42 cellular contexts compared by ENCODE assay signal in genomic region chr11:66924272-66924671, GRCh38. TPM values are rescaled to one million over a fixed set of nuclear protein-coding genes. Genes with fewer than 3 reads are reported as not detected.
"Had no signal": no experiment of that assay in that cellular context is flagged by ENCODE, and none has a peak within 500 bp of the region (broad histone marks: within the 10 kb centered on the region; RNA-seq: fewer than 3 reads in every experiment).

No MANE protein-coding gene starts in this region.

- H3K9me3 Mint-ChIP-seq: activated CD4-positive, alpha-beta memory T cell treated with anti-CD3 and anti-CD28 coated beads for 36 hours; activated naive CD4-positive, alpha-beta T cell treated with anti-CD3 and anti-CD28 coated beads, Interleukin-2, amount 10 ng/mL, durations not matched to agents 7 days and 5 days; activated naive CD8-positive, alpha-beta T cell treated with anti-CD3 and anti-CD28 coated beads, Interleukin-2, amount 50 U/mL, for 24 hours; activated T-cell treated with anti-CD3 and anti-CD28 coated beads, Interleukin-2, amount 50 U/mL, for 4 hours; activated T-helper 1 cell treated with anti-CD3 and anti-CD28 coated beads, Interleukin-12 subunit alpha, Interleukin-12 subunit beta, Interleukin-2, Interleukin-4 antibody, amounts not matched to agents 30 ng/mL and 10 ng/mL and 1 ng/mL, durations not matched to agents 14 hours and 24 hours and 36 hours; activated T-helper 17 cell treated with anti-CD3 and anti-CD28 coated beads, Interleukin-2, amount 50 U/mL, for 72 hours; central memory CD8-positive, alpha-beta T cell; T-helper 1 cell treated with Interleukin-12 subunit alpha and Interleukin-12 subunit beta and Interleukin-4 antibody, amounts not matched to agents 30 μg/mL and 1 μg/mL, for 36 hours; T-helper 2 cell treated with Interferon-gamma antibody and Interleukin-4, amounts not matched to agents 5 μg/mL and 100 μg/mL, for 36 hours had no signal

- H3K4me1 ChIP-seq: ascending aorta had no signal

- H3K27ac ChIP-seq: ascending aorta, cardiac muscle cell, WERI-Rb-1 had no signal

- H3K36me3 Mint-ChIP-seq: activated CD4-positive, alpha-beta memory T cell treated with anti-CD3 and anti-CD28 coated beads for 36 hours; activated naive CD4-positive, alpha-beta T cell treated with anti-CD3 and anti-CD28 coated beads, Interleukin-2, amount 10 ng/mL, durations not matched to agents 7 days and 5 days; activated naive CD8-positive, alpha-beta T cell treated with anti-CD3 and anti-CD28 coated beads, Interleukin-2, amount 10 ng/mL, durations not matched to agents 7 days and 5 days had no signal

- DNase-seq: activated CD4-positive, alpha-beta memory T cell treated with anti-CD3 and anti-CD28 coated beads for 36 hours; activated CD4-positive, alpha-beta T cell treated with anti-CD3 and anti-CD28 coated beads for 1 hour; activated CD4-positive, alpha-beta T cell treated with anti-CD3 and anti-CD28 coated beads for 36 hours; activated CD4-positive, alpha-beta T cell treated with anti-CD3 and anti-CD28 coated beads for 48 hours; activated CD4-positive, alpha-beta T cell treated with anti-CD3 and anti-CD28 coated beads, Interleukin-2, amount 50 U/mL, for 1 hour; activated CD4-positive, alpha-beta T cell treated with anti-CD3 and anti-CD28 coated beads, Interleukin-2, amount 50 U/mL, for 4 hours; activated CD4-positive, CD25-positive, alpha-beta regulatory T cell; activated CD8-positive, alpha-beta memory T cell treated with anti-CD3 and anti-CD28 coated beads, Interleukin-2, amount 50 U/mL, for 4 hours; activated CD8-positive, alpha-beta T cell treated with anti-CD3 and anti-CD28 coated beads for 36 hours; activated effector memory CD4-positive, alpha-beta T cell treated with anti-CD3 and anti-CD28 coated beads, Interleukin-2, amount 50 U/mL, for 16 hours; activated gamma-delta T cell treated with Interleukin-2 at 50 U/mL for 16 hours; activated naive CD4-positive, alpha-beta T cell; activated naive CD4-positive, alpha-beta T cell treated with anti-CD3 and anti-CD28 coated beads, Interleukin-2, amount 10 ng/mL, durations not matched to agents 7 days and 5 days; activated naive CD8-positive, alpha-beta T cell treated with anti-CD3 and anti-CD28 coated beads, Interleukin-2, amount 10 ng/mL, durations not matched to agents 7 days and 5 days; activated naive CD8-positive, alpha-beta T cell treated with anti-CD3 and anti-CD28 coated beads, Interleukin-2, amount 50 U/mL, for 24 hours; activated T-cell treated with anti-CD3 and anti-CD28 coated beads for 4 hours; activated T-cell treated with anti-CD3 and anti-CD28 coated beads, Interleukin-2, amount 50 U/mL, for 1 hour; activated T-cell treated with anti-CD3 and anti-CD28 coated beads, Interleukin-2, amount 50 U/mL, for 4 hours; activated T-cell treated with anti-CD3 and anti-CD28 coated beads, Interleukin-2, amount 50 U/mL, for 72 hours; amygdala; anterior cingulate cortex; caudate nucleus; cerebellar nuclear complex; T-helper 2 cell; T-helper 9 cell; WERI-Rb-1 had no signal

- H3K36me3 ChIP-seq: ascending aorta, cardiac muscle cell, WERI-Rb-1 had no signal

- H3K4me1 Mint-ChIP-seq: activated CD4-positive, alpha-beta T cell treated with anti-CD3 and anti-CD28 coated beads for 36 hours; activated naive CD4-positive, alpha-beta T cell treated with anti-CD3 and anti-CD28 coated beads, Interleukin-2, amount 10 ng/mL, durations not matched to agents 7 days and 5 days; activated naive CD4-positive, alpha-beta T cell treated with anti-CD3 and anti-CD28 coated beads, Interleukin-2, amount 50 U/mL, for 24 hours; activated naive CD8-positive, alpha-beta T cell treated with anti-CD3 and anti-CD28 coated beads, Interleukin-2, amount 10 ng/mL, durations not matched to agents 7 days and 5 days; activated naive CD8-positive, alpha-beta T cell treated with anti-CD3 and anti-CD28 coated beads, Interleukin-2, amount 50 U/mL, for 24 hours; activated T-helper 17 cell treated with anti-CD3 and anti-CD28 coated beads, Interleukin-2, amount 50 U/mL, for 72 hours; central memory CD8-positive, alpha-beta T cell had no signal

- H3K27me3 Mint-ChIP-seq: activated CD4-positive, alpha-beta memory T cell treated with anti-CD3 and anti-CD28 coated beads for 36 hours; activated CD4-positive, alpha-beta T cell treated with anti-CD3 and anti-CD28 coated beads for 36 hours; activated naive CD4-positive, alpha-beta T cell treated with anti-CD3 and anti-CD28 coated beads, Interleukin-2, amount 50 U/mL, for 24 hours; activated naive CD8-positive, alpha-beta T cell treated with anti-CD3 and anti-CD28 coated beads, Interleukin-2, amount 10 ng/mL, durations not matched to agents 7 days and 5 days; activated naive CD8-positive, alpha-beta T cell treated with anti-CD3 and anti-CD28 coated beads, Interleukin-2, amount 50 U/mL, for 24 hours; activated T-helper 17 cell treated with anti-CD3 and anti-CD28 coated beads, Interleukin-2, amount 50 U/mL, for 72 hours; brain had no signal

- H3K27ac Mint-ChIP-seq: activated CD4-positive, alpha-beta memory T cell treated with anti-CD3 and anti-CD28 coated beads for 36 hours; activated CD4-positive, alpha-beta T cell treated with anti-CD3 and anti-CD28 coated beads for 36 hours; activated CD8-positive, alpha-beta T cell treated with anti-CD3 and anti-CD28 coated beads for 36 hours; activated naive CD4-positive, alpha-beta T cell treated with anti-CD3 and anti-CD28 coated beads, Interleukin-2, amount 10 ng/mL, durations not matched to agents 7 days and 5 days; activated naive CD8-positive, alpha-beta T cell; activated naive CD8-positive, alpha-beta T cell treated with anti-CD3 and anti-CD28 coated beads, Interleukin-2, amount 10 ng/mL, durations not matched to agents 7 days and 5 days; activated naive CD8-positive, alpha-beta T cell treated with anti-CD3 and anti-CD28 coated beads, Interleukin-2, amount 50 U/mL, for 24 hours; activated T-cell treated with anti-CD3 and anti-CD28 coated beads, Interleukin-2, amount 50 U/mL, for 72 hours; activated T-helper 1 cell treated with anti-CD3 and anti-CD28 coated beads, Interleukin-12 subunit alpha, Interleukin-12 subunit beta, Interleukin-2, Interleukin-4 antibody, amounts not matched to agents 30 ng/mL and 10 ng/mL and 1 ng/mL, durations not matched to agents 14 hours and 24 hours and 36 hours; activated T-helper 17 cell treated with anti-CD3 and anti-CD28 coated beads, Interleukin-2, amount 50 U/mL, for 72 hours; T-helper 1 cell treated with Interleukin-12 subunit alpha and Interleukin-12 subunit beta and Interleukin-4 antibody, amounts not matched to agents 30 μg/mL and 1 μg/mL, for 36 hours; T-helper 2 cell treated with Interferon-gamma antibody and Interleukin-4, amounts not matched to agents 5 μg/mL and 100 μg/mL, for 36 hours; WTC11 had no signal

- H3K4me3 Mint-ChIP-seq: activated CD4-positive, alpha-beta memory T cell treated with anti-CD3 and anti-CD28 coated beads for 36 hours; activated CD4-positive, alpha-beta T cell treated with anti-CD3 and anti-CD28 coated beads for 36 hours; activated CD8-positive, alpha-beta T cell treated with anti-CD3 and anti-CD28 coated beads for 36 hours; activated naive CD4-positive, alpha-beta T cell treated with anti-CD3 and anti-CD28 coated beads, Interleukin-2, amount 10 ng/mL, durations not matched to agents 7 days and 5 days; activated naive CD4-positive, alpha-beta T cell treated with anti-CD3 and anti-CD28 coated beads, Interleukin-2, amount 50 U/mL, for 24 hours; activated naive CD8-positive, alpha-beta T cell; activated naive CD8-positive, alpha-beta T cell treated with anti-CD3 and anti-CD28 coated beads, Interleukin-2, amount 10 ng/mL, durations not matched to agents 7 days and 5 days; activated naive CD8-positive, alpha-beta T cell treated with anti-CD3 and anti-CD28 coated beads, Interleukin-2, amount 50 U/mL, for 24 hours; activated T-cell treated with anti-CD3 and anti-CD28 coated beads, Interleukin-2, amount 50 U/mL, for 4 hours; activated T-cell treated with anti-CD3 and anti-CD28 coated beads, Interleukin-2, amount 50 U/mL, for 72 hours; activated T-helper 1 cell treated with anti-CD3 and anti-CD28 coated beads, Interleukin-12 subunit alpha, Interleukin-12 subunit beta, Interleukin-2, Interleukin-4 antibody, amounts not matched to agents 30 ng/mL and 10 ng/mL and 1 ng/mL, durations not matched to agents 14 hours and 24 hours and 36 hours; activated T-helper 17 cell treated with anti-CD3 and anti-CD28 coated beads, Interleukin-2, amount 50 U/mL, for 72 hours; central memory CD8-positive, alpha-beta T cell; T-helper 1 cell treated with Interleukin-12 subunit alpha and Interleukin-12 subunit beta and Interleukin-4 antibody, amounts not matched to agents 30 μg/mL and 1 μg/mL, for 36 hours; T-helper 2 cell treated with Interferon-gamma antibody and Interleukin-4, amounts not matched to agents 5 μg/mL and 100 μg/mL, for 36 hours; WTC11 had no signal

- ATAC-seq: activated CD4-positive, alpha-beta T cell treated with anti-CD3 and anti-CD28 coated beads for 36 hours; activated CD4-positive, CD25-positive, alpha-beta regulatory T cell treated with anti-CD3 and anti-CD28 coated beads, Interleukin-2, amount 50 U/mL, for 24 hours; activated CD8-positive, alpha-beta T cell treated with anti-CD3 and anti-CD28 coated beads for 36 hours; activated naive CD8-positive, alpha-beta T cell treated with anti-CD3 and anti-CD28 coated beads, Interleukin-2, amount 50 U/mL, for 24 hours; activated T-cell treated with anti-CD3 and anti-CD28 coated beads, Interleukin-2, amount 50 U/mL, for 4 hours; activated T-cell treated with anti-CD3 and anti-CD28 coated beads, Interleukin-2, amount 50 U/mL, for 72 hours; activated T-helper 17 cell treated with anti-CD3 and anti-CD28 coated beads, Interleukin-2, amount 50 U/mL, for 72 hours; WTC11 had no signal

- H3K9me3 ChIP-seq: ascending aorta had no signal

- FAIRE-seq: bronchial epithelial cell, TTC549 had no signal

- H3K27me3 ChIP-seq: ascending aorta, cardiac muscle cell had no signal

- H3K4me3 ChIP-seq: ascending aorta, cardiac muscle cell had no signal

RNA-seq across cellular contexts. Expression of gene C11orf86, which starts 50.8 kb away (rescaled TPM):
- total RNA-seq: activated CD4-positive, alpha-beta memory T cell treated with anti-CD3 and anti-CD28 coated beads for 36 hours; activated CD4-positive, alpha-beta T cell treated with anti-CD3 and anti-CD28 coated beads for 36 hours; activated CD8-positive, alpha-beta memory T cell treated with anti-CD3 and anti-CD28 coated beads for 36 hours; activated CD8-positive, alpha-beta T cell treated with anti-CD3 and anti-CD28 coated beads for 36 hours; activated naive CD8-positive, alpha-beta T cell treated with anti-CD3 and anti-CD28 coated beads, Interleukin-2, amount 10 ng/mL, durations not matched to agents 7 days and 5 days; activated T-cell treated with anti-CD3 and anti-CD28 coated beads, Interleukin-2, amount 50 U/mL, for 4 hours; activated T-cell treated with anti-CD3 and anti-CD28 coated beads, Interleukin-2, amount 50 U/mL, for 72 hours; activated T-helper 1 cell treated with anti-CD3 and anti-CD28 coated beads, Interleukin-12 subunit alpha, Interleukin-12 subunit beta, Interleukin-2, Interleukin-4 antibody, amounts not matched to agents 30 ng/mL and 10 ng/mL and 1 ng/mL, durations not matched to agents 14 hours and 24 hours and 36 hours; activated T-helper 17 cell treated with anti-CD3 and anti-CD28 coated beads, Interleukin-2, amount 50 U/mL, for 72 hours; ascending aorta; bronchial epithelial cell; cardiac muscle cell; chondrocyte had no signal
- polyA plus RNA-seq: cardiac muscle cell had no signal
